1 cellular context compared by ENCODE assay signal in the genomic region with DNA sequence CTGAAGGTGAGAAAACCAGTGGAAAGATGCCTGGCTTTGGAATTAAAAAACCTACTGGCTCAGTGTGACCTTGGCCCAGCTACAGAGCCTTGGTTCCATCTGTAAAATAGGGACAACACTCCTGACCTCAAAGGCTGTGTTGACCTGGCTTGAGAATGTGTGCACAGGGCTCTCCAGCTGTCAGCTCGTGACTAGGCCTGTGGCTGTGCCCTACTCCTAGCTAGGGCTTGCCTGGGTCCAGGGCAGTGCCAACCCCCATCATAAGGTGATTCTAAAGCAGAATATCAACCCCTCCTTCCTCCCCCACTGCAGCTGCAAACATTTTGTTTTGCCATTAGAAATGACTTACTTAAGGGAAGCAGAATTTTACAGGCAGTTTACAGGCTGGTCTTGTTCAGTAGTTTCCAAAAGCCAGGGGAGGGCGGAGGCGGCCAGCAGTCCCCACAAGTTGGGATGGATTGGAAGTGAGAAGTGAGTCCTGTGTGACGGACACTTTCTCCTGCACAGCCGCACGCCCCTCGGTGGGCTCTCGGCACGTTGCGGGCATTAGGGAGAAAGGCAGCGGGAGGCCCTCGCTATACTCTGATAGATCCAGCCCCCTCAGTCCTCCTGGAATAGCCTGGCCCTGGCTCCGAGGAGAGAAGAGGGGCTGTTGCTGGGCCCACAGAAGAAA.
TF ChIP-seq lines count a peak whose summit lies in the region.

No MANE protein-coding gene starts in this region.

TF ChIP-seq in K562, 482 proteins besides CTCF, POLR2A, EP300 and RAD21:
- TF ChIP-seq SP1 (CRISPR knock-in tag; IDR thresholded peaks at IDR 0.05) (no peak), CSDE1 (IDR thresholded peaks at IDR 0.05) (no peak), BRD9 (IDR thresholded peaks at IDR 0.05; ENCODE audit: low read depth, partially characterized antibody) (no peak), SMAD1 (IDR thresholded peaks at IDR 0.05; ENCODE audit: low read depth, low read length, partially characterized antibody) (no peak), STAT5B (CRISPR knock-in tag; IDR thresholded peaks at IDR 0.05) (no peak), ZNF174 (CRISPR knock-in tag; IDR thresholded peaks at IDR 0.05) (no peak), TEAD1 (CRISPR knock-in tag; IDR thresholded peaks at IDR 0.05) (no peak), ARID2 (IDR thresholded peaks at IDR 0.05) (no peak), EHMT2 (IDR thresholded peaks at IDR 0.05) (no peak), CAMTA2 (CRISPR knock-in tag; conservative IDR thresholded peaks at IDR 0.05) (no peak), ZNF224 (CRISPR knock-in tag; IDR thresholded peaks at IDR 0.05) (no peak), ZNF282 (CRISPR knock-in tag; IDR thresholded peaks at IDR 0.05) (no peak)
- TF ChIP-seq, protein P1, sequence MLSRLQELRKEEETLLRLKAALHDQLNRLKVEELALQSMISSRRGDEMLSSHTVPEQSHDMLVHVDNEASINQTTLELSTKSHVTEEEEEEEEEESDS (CRISPR knock-in tag; IDR thresholded peaks at IDR 0.05), result no peak
- TF ChIP-seq, protein P2, sequence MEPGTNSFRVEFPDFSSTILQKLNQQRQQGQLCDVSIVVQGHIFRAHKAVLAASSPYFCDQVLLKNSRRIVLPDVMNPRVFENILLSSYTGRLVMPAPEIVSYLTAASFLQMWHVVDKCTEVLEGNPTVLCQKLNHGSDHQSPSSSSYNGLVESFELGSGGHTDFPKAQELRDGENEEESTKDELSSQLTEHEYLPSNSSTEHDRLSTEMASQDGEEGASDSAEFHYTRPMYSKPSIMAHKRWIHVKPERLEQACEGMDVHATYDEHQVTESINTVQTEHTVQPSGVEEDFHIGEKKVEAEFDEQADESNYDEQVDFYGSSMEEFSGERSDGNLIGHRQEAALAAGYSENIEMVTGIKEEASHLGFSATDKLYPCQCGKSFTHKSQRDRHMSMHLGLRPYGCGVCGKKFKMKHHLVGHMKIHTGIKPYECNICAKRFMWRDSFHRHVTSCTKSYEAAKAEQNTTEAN (CRISPR knock-in tag; IDR thresholded peaks at IDR 0.05), result no peak
- TF ChIP-seq, protein P3, sequence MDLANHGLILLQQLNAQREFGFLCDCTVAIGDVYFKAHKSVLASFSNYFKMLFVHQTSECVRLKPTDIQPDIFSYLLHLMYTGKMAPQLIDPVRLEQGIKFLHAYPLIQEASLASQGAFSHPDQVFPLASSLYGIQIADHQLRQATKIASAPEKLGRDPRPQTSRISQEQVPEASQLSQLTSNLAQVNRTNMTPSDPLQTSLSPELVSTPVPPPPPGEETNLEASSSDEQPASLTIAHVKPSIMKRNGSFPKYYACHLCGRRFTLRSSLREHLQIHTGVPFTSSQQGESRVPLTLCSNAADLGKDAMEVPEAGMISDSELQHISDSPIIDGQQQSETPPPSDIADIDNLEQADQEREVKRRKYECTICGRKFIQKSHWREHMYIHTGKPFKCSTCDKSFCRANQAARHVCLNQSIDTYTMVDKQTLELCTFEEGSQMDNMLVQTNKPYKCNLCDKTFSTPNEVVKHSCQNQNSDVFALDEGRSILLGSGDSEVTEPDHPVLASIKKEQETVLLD (IDR thresholded peaks at IDR 0.05), result no peak
- TF ChIP-seq, protein P4, sequence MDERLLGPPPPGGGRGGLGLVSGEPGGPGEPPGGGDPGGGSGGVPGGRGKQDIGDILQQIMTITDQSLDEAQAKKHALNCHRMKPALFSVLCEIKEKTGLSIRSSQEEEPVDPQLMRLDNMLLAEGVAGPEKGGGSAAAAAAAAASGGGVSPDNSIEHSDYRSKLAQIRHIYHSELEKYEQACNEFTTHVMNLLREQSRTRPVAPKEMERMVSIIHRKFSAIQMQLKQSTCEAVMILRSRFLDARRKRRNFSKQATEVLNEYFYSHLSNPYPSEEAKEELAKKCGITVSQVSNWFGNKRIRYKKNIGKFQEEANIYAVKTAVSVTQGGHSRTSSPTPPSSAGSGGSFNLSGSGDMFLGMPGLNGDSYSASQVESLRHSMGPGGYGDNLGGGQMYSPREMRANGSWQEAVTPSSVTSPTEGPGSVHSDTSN (CRISPR knock-in tag; IDR thresholded peaks at IDR 0.05; ENCODE audit: low read depth), result no peak
- TF ChIP-seq, protein P4 (tag; conservative IDR thresholded peaks at IDR 0.05; ENCODE audit: low read depth), result no peak
TF ChIP-seq in K562: peak in this region for 0.
